In genomic region chr7:154672659-154673415, GRCh38 we compare ENCODE assay signal across 15 cellular contexts.
DNase-seq lines count a peak whose midpoint lies in the region; FAIRE-seq lines count a peak whose summit lies in the region.
"Had no signal": no experiment of that assay in that cellular context is flagged by ENCODE, and none has a peak within 500 bp of the region (broad histone marks: within the 10 kb centered on the region; RNA-seq: fewer than 3 reads in every experiment).

No MANE protein-coding gene starts in this region.

- FAIRE-seq in islet of Langerhans (lab: Jason Lieb, UNC) = peak; percentile 98
- FAIRE-seq: GM18507 had no signal

- DNase-seq in M059J (ENCODE audit: low read depth) (peak; percentile 14), NCI-H345 (lab: John Stamatoyannopoulos, UW) (peak; percentile 74), RKO (ENCODE audit: low spot score) (peak; percentile 32), UCSD-AML1 (lab: John Stamatoyannopoulos, UW; ENCODE audit: unreplicated experiment) (no peak), hippocampal formation (lab: John Stamatoyannopoulos, UW) (no peak), DMS53 (lab: John Stamatoyannopoulos, UW) (no peak)
- DNase-seq in NK-92 treated with Interleukin-12 subunit alpha and Interleukin-12 subunit beta, amount 100 ng/mL, for 24 hours (lab: John Stamatoyannopoulos, UW) = no peak
- DNase-seq: DMS 273 treated with DMSO at 0.1 percent for 48 hours, MV-4-11, NCI-H187, NCI-H524 treated with DMSO at 0.1 percent for 48 hours, Peyer's patch, T-helper 9 cell had no signal

Comparison
In these comparisons a context has a peak if more than half of its experiments do, and no peak if none do; other contexts are left out.
1. DNase-seq: peak in M059J (single experiment), NCI-H345 (single experiment) and RKO (single experiment); none in UCSD-AML1 (single experiment), NK-92 treated with Interleukin-12 subunit alpha and Interleukin-12 subunit beta, amount 100 ng/mL, for 24 hours (single experiment), hippocampal formation (0 of 2) and DMS53 (single experiment).